ENCODE assay signal across 18 cellular contexts in the genomic region with DNA sequence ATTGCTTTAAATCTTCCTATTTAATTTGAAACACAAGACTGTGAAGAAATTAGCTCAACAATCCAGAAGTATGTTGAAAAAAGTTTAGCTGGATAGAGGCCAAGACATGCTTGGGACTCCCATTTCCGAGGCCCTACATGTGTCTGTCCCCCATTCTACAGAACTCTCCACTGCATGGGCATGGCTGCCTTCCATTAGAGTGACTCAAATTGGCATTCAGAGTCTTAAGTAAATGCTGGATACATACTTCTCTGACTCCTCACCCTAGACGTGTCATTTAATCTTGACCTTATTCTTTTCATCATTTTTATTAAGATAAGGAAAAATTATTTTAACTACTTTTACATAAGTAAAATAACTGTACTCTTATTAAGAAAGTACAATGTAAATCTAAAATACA.
DNase-seq lines count a peak whose midpoint lies in the region; ATAC-seq and TF ChIP-seq lines count a peak whose summit lies in the region.
"Had no signal": no experiment of that assay in that cellular context is flagged by ENCODE, and none has a peak within 500 bp of the region (broad histone marks: within the 10 kb centered on the region; RNA-seq: fewer than 3 reads in every experiment).

No MANE protein-coding gene starts in this region.

- no peak overlapping the region for H3K9ac ChIP-seq in mammary epithelial cell (ENCODE audit: insufficient read depth, low read length)

- in situ Hi-C loops in mammary epithelial cell (cut with MboI; ENCODE audit: low sequenced_read_pairs in 2 of 2), result no loop called here

- peak; percentile 43 for ATAC-seq in foreskin keratinocyte
- ATAC-seq: CD8-positive, alpha-beta T cell had no signal

- dilution Hi-C loops in mammary epithelial cell (cut with HindIII; ENCODE audit: low sequenced_read_pairs), result no loop called here

- TF ChIP-seq CTCF in mammary epithelial cell (conservative IDR thresholded peaks at IDR 0.05 in 1 of 2, IDR thresholded peaks at IDR 0.05 in 1 of 2; ENCODE audit: extremely low read depth in 1 of 2, insufficient read depth in 1 of 2, low read depth in 1 of 2, low read length in 2 of 2) (no peak), foreskin keratinocyte (conservative IDR thresholded peaks at IDR 0.05) (no peak)

- H4K20me1 ChIP-seq in mammary epithelial cell (ENCODE audit: insufficient read depth, low read length), result no peaks in the 10 kb centered on the region

- no peak overlapping the region for H3K4me2 ChIP-seq in mammary epithelial cell (ENCODE audit: insufficient read depth, low read depth, low read length)
- H3K4me2 ChIP-seq: PC-9 had no signal

- H3K79me2 ChIP-seq in mammary epithelial cell (ENCODE audit: insufficient read depth, low read length), result no peaks in the 10 kb centered on the region

- H3K9me3 Mint-ChIP-seq in T-helper 2 cell treated with Interferon-gamma antibody and Interleukin-4, amounts not matched to agents 5 μg/mL and 100 μg/mL, for 36 hours, result peaks cover 5% of the 10 kb centered on the region

- H3K4me3 ChIP-seq in mammary epithelial cell (replicated peaks in 1 of 3; ENCODE audit: insufficient read depth in 1 of 3, low read depth in 2 of 3, low read length in 3 of 3), result no peak overlapping the region
- H3K4me3 ChIP-seq: PC-9 had no signal

- H3K4me1 ChIP-seq in mammary epithelial cell (ENCODE audit: insufficient read depth, low read length), result no peaks in the 10 kb centered on the region
- no peaks in the 10 kb centered on the region for H3K4me1 ChIP-seq in foreskin keratinocyte

- intact Hi-C loops in mammary epithelial cell (cut with micrococcal nuclease), result no loop called here

- no peaks in the 10 kb centered on the region for H3K36me3 ChIP-seq in mammary epithelial cell (ENCODE audit: insufficient read depth, low read length)
- H3K36me3 ChIP-seq: BE2C had no signal

- no peaks in the 10 kb centered on the region for H3K27me3 Mint-ChIP-seq in T-helper 2 cell treated with Interferon-gamma antibody and Interleukin-4, amounts not matched to agents 5 μg/mL and 100 μg/mL, for 36 hours (ENCODE audit: low read depth)

- no peak overlapping the region for H3K4me3 Mint-ChIP-seq in T-helper 2 cell treated with Interferon-gamma antibody and Interleukin-4, amounts not matched to agents 5 μg/mL and 100 μg/mL, for 36 hours
- H3K4me3 Mint-ChIP-seq: CD8-positive, alpha-beta T cell had no signal

- no peaks in the 10 kb centered on the region for H3K27me3 ChIP-seq in mammary epithelial cell (ENCODE audit: insufficient read depth, low read length)
- H3K27me3 ChIP-seq in foreskin keratinocyte, result no peaks in the 10 kb centered on the region
- H3K27me3 ChIP-seq: BE2C had no signal

- no peak overlapping the region for H3K27ac ChIP-seq in mammary epithelial cell (ENCODE audit: insufficient read depth, low read depth, low read length)
- H3K27ac ChIP-seq in foreskin keratinocyte, result no peak overlapping the region
- H3K27ac ChIP-seq: PC-9 had no signal

- WGBS in mammary epithelial cell (ENCODE audit: low coverage, missing lambda C conversion rate), result 66% methylated on average over 2 of the region's 2 CpGs

- H3K27ac Mint-ChIP-seq in T-helper 2 cell treated with Interferon-gamma antibody and Interleukin-4, amounts not matched to agents 5 μg/mL and 100 μg/mL, for 36 hours, result no peak overlapping the region
- H3K27ac Mint-ChIP-seq: CD8-positive, alpha-beta T cell had no signal

- H3K9me3 ChIP-seq in mammary epithelial cell (replicated peaks; ENCODE audit: insufficient read depth, low read length), result no peaks in the 10 kb centered on the region
- H3K9me3 ChIP-seq: BE2C had no signal

- H3K36me3 Mint-ChIP-seq in T-helper 2 cell treated with Interferon-gamma antibody and Interleukin-4, amounts not matched to agents 5 μg/mL and 100 μg/mL, for 36 hours (ENCODE audit: low read depth), result no peaks in the 10 kb centered on the region
- H3K36me3 Mint-ChIP-seq: CD8-positive, alpha-beta T cell had no signal

- H2AFZ ChIP-seq in mammary epithelial cell (ENCODE audit: low read depth, low read length), result no peak overlapping the region
- H2AFZ ChIP-seq: PC-9 had no signal

- DNase-seq in HS-5 (ENCODE audit: low read depth) (peak; percentile 63), RKO (ENCODE audit: low spot score) (peak; percentile 28), mammary epithelial cell (peak; percentile 9), foreskin keratinocyte (peak; percentile 7 to 30), OCI-M2 (lab: John Stamatoyannopoulos, UW; ENCODE audit: unreplicated experiment) (no peak), NCI-H748 (lab: John Stamatoyannopoulos, UW; ENCODE audit: unreplicated experiment) (no peak), cortex of kidney (lab: John Stamatoyannopoulos, UW) (no peak)
- DNase-seq in T-helper 2 cell treated with Interferon-gamma antibody and Interleukin-4, amounts not matched to agents 5 μg/mL and 100 μg/mL, for 36 hours (ENCODE audit: low spot score), result no peak
- DNase-seq: BE2C; CD8-positive, alpha-beta T cell; DMS79 treated with DMSO at 0.1 percent for 48 hours; GDM1; NCI-H1436; NCI-H2081 treated with DMSO at 0.1 percent for 48 hours; NCI-H345; NCI-H69; PC-9; SIG-M5 had no signal

- CTCF ChIA-PET in mammary epithelial cell (lab: Charles Lee; ENCODE audit: low non-redundant PET), result no interaction called here

- no TSS peak for BruUV-seq in mammary epithelial cell (replicated peaks; lab: Mats Ljungman, UMichigan)

- H3K4me1 Mint-ChIP-seq in T-helper 2 cell treated with Interferon-gamma antibody and Interleukin-4, amounts not matched to agents 5 μg/mL and 100 μg/mL, for 36 hours (ENCODE audit: low read depth), result no peaks in the 10 kb centered on the region

Comparison
In these comparisons a context has a peak if more than half of its experiments do, and no peak if none do; other contexts are left out.
1. DNase-seq: peak in HS-5 (single experiment), RKO (single experiment), mammary epithelial cell (single experiment) and foreskin keratinocyte (2 of 2); none in OCI-M2 (single experiment), T-helper 2 cell treated with Interferon-gamma antibody and Interleukin-4, amounts not matched to agents 5 μg/mL and 100 μg/mL, for 36 hours (single experiment), NCI-H748 (single experiment) and cortex of kidney (single experiment).